14 cellular contexts compared by ENCODE assay signal in the genomic region with DNA sequence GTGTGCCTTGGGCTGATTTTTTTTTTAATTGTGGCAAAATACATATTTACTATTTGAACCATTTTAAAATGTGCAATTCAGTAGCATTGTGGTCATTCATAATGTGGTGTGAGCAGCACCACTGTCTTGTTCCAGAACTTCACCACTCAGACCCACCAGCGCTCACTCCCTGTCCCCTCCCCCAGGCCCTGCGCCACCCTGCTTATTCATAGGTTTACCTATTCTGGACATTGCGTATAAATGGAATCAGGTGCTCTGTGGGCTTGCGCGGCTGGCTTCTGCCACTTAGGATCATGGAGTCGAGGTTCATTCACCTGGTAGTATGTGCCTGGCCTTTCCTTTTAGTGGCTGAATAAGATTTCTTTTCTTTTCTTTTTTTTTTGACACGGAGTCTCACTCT.
"Had no signal": no experiment of that assay in that cellular context is flagged by ENCODE, and none has a peak within 500 bp of the region (broad histone marks: within the 10 kb centered on the region; RNA-seq: fewer than 3 reads in every experiment).

No MANE protein-coding gene starts in this region.

- H3K9me3 ChIP-seq: mucosa of descending colon, pancreas, SJSA1 had no signal

- H3K4me3 Mint-ChIP-seq: activated naive CD4-positive, alpha-beta T cell treated with anti-CD3 and anti-CD28 coated beads for 36 hours; activated naive CD8-positive, alpha-beta T cell treated with anti-CD3 and anti-CD28 coated beads, Interleukin-2, amount 50 U/mL, for 24 hours; activated T-helper 1 cell treated with anti-CD3 and anti-CD28 coated beads, Interleukin-12 subunit alpha, Interleukin-12 subunit beta, Interleukin-2, Interleukin-4 antibody, amounts not matched to agents 30 ng/mL and 10 ng/mL and 1 ng/mL, durations not matched to agents 14 hours and 24 hours and 36 hours; naive thymus-derived CD4-positive, alpha-beta T cell; T-helper 2 cell treated with Interferon-gamma antibody and Interleukin-4, amounts not matched to agents 5 μg/mL and 100 μg/mL, for 36 hours had no signal

- H3K36me3 ChIP-seq: esophagus squamous epithelium, pancreas, SJSA1, stomach had no signal

- H3K4me1 ChIP-seq: SJSA1 had no signal

- H3K27ac ChIP-seq: pancreas, SJSA1 had no signal

- H3K4me3 ChIP-seq: esophagus squamous epithelium, lung, mucosa of descending colon, pancreas, SJSA1, stomach had no signal

- H3K27ac Mint-ChIP-seq: activated naive CD4-positive, alpha-beta T cell treated with anti-CD3 and anti-CD28 coated beads for 36 hours; activated naive CD8-positive, alpha-beta T cell treated with anti-CD3 and anti-CD28 coated beads, Interleukin-2, amount 50 U/mL, for 24 hours; activated T-helper 1 cell treated with anti-CD3 and anti-CD28 coated beads, Interleukin-12 subunit alpha, Interleukin-12 subunit beta, Interleukin-2, Interleukin-4 antibody, amounts not matched to agents 30 ng/mL and 10 ng/mL and 1 ng/mL, durations not matched to agents 14 hours and 24 hours and 36 hours; naive thymus-derived CD4-positive, alpha-beta T cell; T-helper 2 cell treated with Interferon-gamma antibody and Interleukin-4, amounts not matched to agents 5 μg/mL and 100 μg/mL, for 36 hours had no signal

- DNase-seq: activated naive CD4-positive, alpha-beta T cell treated with anti-CD3 and anti-CD28 coated beads for 36 hours; activated naive CD8-positive, alpha-beta T cell treated with anti-CD3 and anti-CD28 coated beads, Interleukin-2, amount 50 U/mL, for 24 hours; esophagus squamous epithelium; naive thymus-derived CD4-positive, alpha-beta T cell; retina; stomach had no signal

- H3K9me3 Mint-ChIP-seq: activated T-helper 1 cell treated with anti-CD3 and anti-CD28 coated beads, Interleukin-12 subunit alpha, Interleukin-12 subunit beta, Interleukin-2, Interleukin-4 antibody, amounts not matched to agents 30 ng/mL and 10 ng/mL and 1 ng/mL, durations not matched to agents 14 hours and 24 hours and 36 hours; T-helper 2 cell treated with Interferon-gamma antibody and Interleukin-4, amounts not matched to agents 5 μg/mL and 100 μg/mL, for 36 hours had no signal

- H3K27me3 ChIP-seq: SJSA1 had no signal

- H3K4me1 Mint-ChIP-seq: activated naive CD8-positive, alpha-beta T cell treated with anti-CD3 and anti-CD28 coated beads, Interleukin-2, amount 50 U/mL, for 24 hours had no signal

- ATAC-seq: activated CD4-positive, CD25-positive, alpha-beta regulatory T cell treated with anti-CD3 and anti-CD28 coated beads, Interleukin-2, amount 50 U/mL, for 24 hours; activated naive CD8-positive, alpha-beta T cell treated with anti-CD3 and anti-CD28 coated beads, Interleukin-2, amount 50 U/mL, for 24 hours; naive thymus-derived CD4-positive, alpha-beta T cell had no signal

- FAIRE-seq: bronchial epithelial cell, pancreas had no signal
